Comparison of ENCODE assay signal across 8 cellular contexts in the genomic region with DNA sequence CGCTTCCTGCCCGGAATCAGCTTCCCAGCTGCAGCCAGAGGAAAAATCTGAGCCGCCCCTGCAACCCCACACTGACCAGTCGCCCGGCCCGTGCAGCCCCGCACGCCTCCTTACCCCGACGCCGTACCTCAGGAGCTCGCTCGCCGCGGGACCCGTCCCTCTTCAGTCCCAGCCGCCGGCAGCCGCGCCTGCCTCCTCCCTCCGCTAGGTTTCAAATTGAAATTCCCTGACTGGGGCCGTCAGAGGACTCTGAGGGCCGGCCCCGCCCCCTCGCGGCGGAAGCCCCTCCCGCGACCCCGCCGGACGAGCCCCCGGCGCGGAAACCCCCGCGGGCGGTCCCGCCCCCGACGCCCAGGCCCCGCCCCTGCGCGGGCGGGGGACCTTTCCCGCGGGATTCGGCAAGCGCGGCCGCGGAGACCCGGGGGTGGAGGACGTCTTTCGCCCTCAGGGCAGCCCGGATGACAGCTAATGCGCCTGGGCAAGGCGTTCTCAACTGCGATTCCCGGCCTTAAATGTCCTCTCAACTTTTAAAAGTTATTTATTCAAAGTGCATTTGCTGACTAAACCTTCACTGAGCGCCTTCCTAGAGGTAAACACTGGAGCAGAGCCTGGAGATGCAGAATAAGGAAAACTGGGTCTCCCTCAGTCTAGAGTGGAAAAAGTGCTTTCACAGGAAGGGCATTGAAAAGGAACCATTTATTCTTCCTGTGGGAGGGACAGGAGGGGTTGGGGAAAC. TPM values are rescaled to one million over a fixed set of nuclear protein-coding genes. Genes with fewer than 3 reads are reported as not detected.
A peak's percentile ranks its signal among the peaks of the same experiment; 100 is the strongest.
DNase-seq lines count a peak whose midpoint lies in the region; ATAC-seq, FAIRE-seq and TF ChIP-seq lines count a peak whose summit lies in the region.

Gene EPB41L2 (minus strand): TSS at position 218 of the 736 bp plus-strand sequence. CDS start 106,760 bp downstream, outside the sequence.

- peak; percentile 48 to 79 for DNase-seq in A549 (ENCODE audit: low read depth in 1 of 2, low spot score in 1 of 2)
- DNase-seq in NCI-H524 treated with DMSO at 0.1 percent for 48 hours (lab: John Stamatoyannopoulos, UW) = peak; percentile 69
- peak; percentile 81 for DNase-seq in activated CD8-positive, alpha-beta T cell treated with anti-CD3 and anti-CD28 coated beads for 36 hours
- DNase-seq in ecto neural progenitor cell (ENCODE audit: low spot score) = peak; percentile 94
- DNase-seq in lower lobe of right lung = peak; percentile 90
- DNase-seq in stimulated activated CD4-positive, alpha-beta T cell treated with anti-CD3 and anti-CD28 coated beads, TNF-alpha, amount 100 ng/mL, for 24 hours (ENCODE audit: low read depth in 3 of 3) = peak; percentile 47 to 81 (median 65)

- peak within 1 kb of the TSS; percentile 93 for H3K4me2 ChIP-seq in A549

- no peaks in the 10 kb centered on the region for H3K36me3 Mint-ChIP-seq in activated CD8-positive, alpha-beta T cell treated with anti-CD3 and anti-CD28 coated beads for 36 hours (ENCODE audit: low read depth)

- H3K9me3 Mint-ChIP-seq in activated CD8-positive, alpha-beta T cell treated with anti-CD3 and anti-CD28 coated beads for 36 hours = peaks cover under 1% of the 10 kb centered on the region

- peak within 1 kb of the TSS; percentile 80 for H3K4me3 Mint-ChIP-seq in activated CD8-positive, alpha-beta T cell treated with anti-CD3 and anti-CD28 coated beads for 36 hours

- TF ChIP-seq CTCF in A549 (IDR thresholded peaks at IDR 0.05) (no peak), lower lobe of right lung (IDR thresholded peaks at IDR 0.05) (peak; percentile 44)
- TF ChIP-seq CTCF in activated CD8-positive, alpha-beta T cell treated with anti-CD3 and anti-CD28 coated beads for 36 hours (IDR thresholded peaks at IDR 0.05) = no peak

- 10% methylated on average over 2 of the region's 61 CpGs for WGBS in A549 (ENCODE audit: missing lambda C conversion rate)

- POLR2A ChIA-PET in A549 (lab: Yijun Ruan, JAX) = interaction anchor here (0.9 kb wide), 1 partner anchor 31 kb away, joined by 4 read pairs; no protein-coding TSS in a partner anchor
- POLR2A ChIA-PET in activated CD8-positive, alpha-beta T cell treated with anti-CD3 and anti-CD28 coated beads for 36 hours (lab: Charles Lee) = interaction anchor here (1.5 kb wide), 1 partner anchor 9 kb away, joined by 5 read pairs; no protein-coding TSS in a partner anchor

- peak; percentile 86 for ATAC-seq in A549
- peak; percentile 62 for ATAC-seq in GM18519 (IDR thresholded peaks at IDR 0.05; ENCODE audit: low FRiP score, unreplicated experiment)
- ATAC-seq in HG03045 (IDR thresholded peaks at IDR 0.05; ENCODE audit: unreplicated experiment) = peak; percentile 86
- peak; percentile 90 for ATAC-seq in activated CD8-positive, alpha-beta T cell treated with anti-CD3 and anti-CD28 coated beads for 36 hours
- ATAC-seq in lower lobe of right lung = peak; percentile 99

- TF ChIP-seq POLR2A in A549 (IDR thresholded peaks at IDR 0.05; ENCODE audit: low read length) = peak; percentile 38

- peak within 1 kb of the TSS; percentile 60 for H3K27ac Mint-ChIP-seq in activated CD8-positive, alpha-beta T cell treated with anti-CD3 and anti-CD28 coated beads for 36 hours

- FAIRE-seq in A549 (lab: Jason Lieb, UNC) = no peak

- H3K27me3 Mint-ChIP-seq in activated CD8-positive, alpha-beta T cell treated with anti-CD3 and anti-CD28 coated beads for 36 hours = no peaks in the 10 kb centered on the region

- H3K27me3 ChIP-seq in lower lobe of right lung (ENCODE audit: low read depth) = no peaks in the 10 kb centered on the region

- intact Hi-C loops in activated CD8-positive, alpha-beta T cell treated with anti-CD3 and anti-CD28 coated beads for 36 hours (cut with micrococcal nuclease) = no loop called here
- intact Hi-C loops in lower lobe of right lung (cut with DNase I) = no loop called here

- H3K9me3 ChIP-seq in A549 (no peaks in the 10 kb centered on the region), lower lobe of right lung (no peaks in the 10 kb centered on the region)

- CTCF ChIA-PET in A549 (lab: Yijun Ruan, JAX) = no interaction called here
- CTCF ChIA-PET in activated CD8-positive, alpha-beta T cell treated with anti-CD3 and anti-CD28 coated beads for 36 hours (lab: Charles Lee) = interaction anchor here (0.9 kb wide), 1 partner anchor 82 kb away, joined by 3 read pairs; no protein-coding TSS in a partner anchor

- peak within 1 kb of the TSS; percentile 89 to 99 for H3K27ac ChIP-seq in A549
- H3K27ac ChIP-seq in lower lobe of right lung = peak within 1 kb of the TSS; percentile 80

- H3K4me3 ChIP-seq in A549 (peak within 1 kb of the TSS; percentile 97), lower lobe of right lung (peak within 1 kb of the TSS; percentile 87)

- H3K36me3 ChIP-seq in lower lobe of right lung = no peaks in the 10 kb centered on the region

- H3K4me1 ChIP-seq in A549 = peaks cover 27% of the 10 kb centered on the region
- peaks cover 18% of the 10 kb centered on the region for H3K4me1 ChIP-seq in lower lobe of right lung

- peak in 1 of 2 experiments; percentile 5; a peak in 1 of 5 replicates for TF ChIP-seq RAD21 in A549 (conservative IDR thresholded peaks at IDR 0.05 in 1 of 2, IDR thresholded peaks at IDR 0.05 in 1 of 2)

- TF ChIP-seq EP300 in A549 (IDR thresholded peaks at IDR 0.05) = no peak

- peaks cover 23% of the 10 kb centered on the region for H3K4me1 Mint-ChIP-seq in activated CD8-positive, alpha-beta T cell treated with anti-CD3 and anti-CD28 coated beads for 36 hours (ENCODE audit: low read depth)

TF ChIP-seq in A549, 52 proteins besides CTCF, POLR2A, EP300 and RAD21 (continues in another document):
- no peak for TF ChIP-seq ESRRA (IDR thresholded peaks at IDR 0.05; ENCODE audit: borderline replicate concordance, low read length)
- TF ChIP-seq, protein P1, sequence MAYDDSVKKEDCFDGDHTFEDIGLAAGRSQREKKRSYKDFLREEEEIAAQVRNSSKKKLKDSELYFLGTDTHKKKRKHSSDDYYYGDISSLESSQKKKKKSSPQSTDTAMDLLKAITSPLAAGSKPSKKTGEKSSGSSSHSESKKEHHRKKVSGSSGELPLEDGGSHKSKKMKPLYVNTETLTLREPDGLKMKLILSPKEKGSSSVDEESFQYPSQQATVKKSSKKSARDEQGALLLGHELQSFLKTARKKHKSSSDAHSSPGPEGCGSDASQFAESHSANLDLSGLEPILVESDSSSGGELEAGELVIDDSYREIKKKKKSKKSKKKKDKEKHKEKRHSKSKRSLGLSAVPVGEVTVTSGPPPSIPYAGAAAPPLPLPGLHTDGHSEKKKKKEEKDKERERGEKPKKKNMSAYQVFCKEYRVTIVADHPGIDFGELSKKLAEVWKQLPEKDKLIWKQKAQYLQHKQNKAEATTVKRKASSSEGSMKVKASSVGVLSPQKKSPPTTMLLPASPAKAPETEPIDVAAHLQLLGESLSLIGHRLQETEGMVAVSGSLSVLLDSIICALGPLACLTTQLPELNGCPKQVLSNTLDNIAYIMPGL (CRISPR knock-in tag; IDR thresholded peaks at IDR 0.05; ENCODE audit: borderline replicate concordance) = no peak
- no peak for TF ChIP-seq FOSB (CRISPR knock-in tag; IDR thresholded peaks at IDR 0.05)
- peak; percentile 80; the same call in 1 of the 2 replicates for TF ChIP-seq MAZ (IDR thresholded peaks at IDR 0.05; ENCODE audit: borderline replicate concordance, low read depth, low read length)
- no peak for TF ChIP-seq RNF2 (IDR thresholded peaks at IDR 0.05; ENCODE audit: borderline replicate concordance, low read depth)
- peak; percentile 31; the same call in 1 of the 2 replicates for TF ChIP-seq REST (IDR thresholded peaks at IDR 0.05)
- TF ChIP-seq PHF8 (IDR thresholded peaks at IDR 0.05; ENCODE audit: borderline replicate concordance, low read depth) = 0 out of 2 replicates have a peak, but pooled peaks have one; percentile 23
- no peak for TF ChIP-seq FOXS1 (CRISPR knock-in tag; IDR thresholded peaks at IDR 0.05)
- TF ChIP-seq, protein P2, sequence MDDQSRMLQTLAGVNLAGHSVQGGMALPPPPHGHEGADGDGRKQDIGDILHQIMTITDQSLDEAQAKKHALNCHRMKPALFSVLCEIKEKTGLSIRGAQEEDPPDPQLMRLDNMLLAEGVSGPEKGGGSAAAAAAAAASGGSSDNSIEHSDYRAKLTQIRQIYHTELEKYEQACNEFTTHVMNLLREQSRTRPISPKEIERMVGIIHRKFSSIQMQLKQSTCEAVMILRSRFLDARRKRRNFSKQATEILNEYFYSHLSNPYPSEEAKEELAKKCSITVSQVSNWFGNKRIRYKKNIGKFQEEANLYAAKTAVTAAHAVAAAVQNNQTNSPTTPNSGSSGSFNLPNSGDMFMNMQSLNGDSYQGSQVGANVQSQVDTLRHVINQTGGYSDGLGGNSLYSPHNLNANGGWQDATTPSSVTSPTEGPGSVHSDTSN (IDR thresholded peaks at IDR 0.05) = no peak

RNA-seq across cellular contexts. Expression of gene EPB41L2, which starts in this region (rescaled TPM):
- polyA plus RNA-seq in A549 (2011; rRNA removed) (33.9 and 42.9 TPM in 2 replicates), A549 (2017; fragmentation: RNase III; extraction: RNeasy Plus Mini Kit Qiagen cat#74134 plus additional on column Dnase treatment) (50.3 to 59.9 TPM (median 56.3 TPM) in 3 replicates)
- polyA plus RNA-seq in A549 (2012; cell fraction: cytosol; rRNA removed) = 18.9 and 22.1 TPM in 2 replicates
- 23.5 and 43.7 TPM in 2 replicates for polyA plus RNA-seq in A549 (2012; cell fraction: nucleus; rRNA removed)
- polyA minus RNA-seq in A549 (2011; rRNA and poly(A)+ RNA removed) = 43.1 and 60.3 TPM in 2 replicates
- 10 to 100 TPM; 30.6 to 33.3 TPM for total RNA-seq in activated CD8-positive, alpha-beta T cell treated with anti-CD3 and anti-CD28 coated beads for 36 hours
- total RNA-seq in lower lobe of right lung = 124 TPM

Comparison
In these comparisons a context has a peak if more than half of its experiments do, and no peak if none do; other contexts are left out.
1. Peak in every context shown above with its lines: DNase-seq, ATAC-seq, H3K4me3 ChIP-seq and H3K27ac ChIP-seq.